Comparison of ENCODE assay signal across 18 cellular contexts in genomic region chr5:170746952-170747340, GRCh38. TPM values are rescaled to one million over a fixed set of nuclear protein-coding genes. Genes with fewer than 3 reads are reported as not detected.
"Had no signal": no experiment of that assay in that cellular context is flagged by ENCODE, and none has a peak within 500 bp of the region (broad histone marks: within the 10 kb centered on the region; RNA-seq: fewer than 3 reads in every experiment).

No MANE protein-coding gene starts in this region.

- ATAC-seq: activated naive CD4-positive, alpha-beta T cell treated with anti-CD3 and anti-CD28 coated beads, Interleukin-2, amount 50 U/mL, for 72 hours; activated T-cell treated with anti-CD3 and anti-CD28 coated beads, Interleukin-2, amount 50 U/mL, for 4 hours; upper lobe of right lung had no signal

- H3K36me3 Mint-ChIP-seq: activated naive CD4-positive, alpha-beta T cell treated with anti-CD3 and anti-CD28 coated beads, Interleukin-2, amount 50 U/mL, for 72 hours had no signal

- H3K4me3 Mint-ChIP-seq: activated CD4-positive, alpha-beta memory T cell treated with anti-CD3 and anti-CD28 coated beads, Interleukin-2, amount 10 ng/mL, durations not matched to agents 7 days and 5 days; activated T-cell treated with anti-CD3 and anti-CD28 coated beads, Interleukin-2, amount 50 U/mL, for 4 hours had no signal

- DNase-seq: activated CD4-positive, alpha-beta memory T cell treated with anti-CD3 and anti-CD28 coated beads, Interleukin-2, amount 10 ng/mL, durations not matched to agents 7 days and 5 days; activated CD4-positive, alpha-beta T cell treated with anti-CD3 and anti-CD28 coated beads for 1 hour; activated effector memory CD4-positive, alpha-beta T cell treated with anti-CD3 and anti-CD28 coated beads, Interleukin-2, amount 50 U/mL, for 16 hours; activated T-cell treated with anti-CD3 and anti-CD28 coated beads, Interleukin-2, amount 50 U/mL, for 4 hours; central memory CD4-positive, alpha-beta T cell; effector CD4-positive, alpha-beta T cell; foreskin melanocyte; stimulated activated CD4-positive, alpha-beta T cell treated with anti-CD3 and anti-CD28 coated beads, Interleukin-4, amount 100 ng/mL, for 4 hours; stimulated activated CD8-positive, alpha-beta memory T cell treated with anti-CD3 and anti-CD28 coated beads, Interleukin-4, amount 100 ng/mL, for 48 hours; stimulated activated naive CD4-positive, alpha-beta T cell treated with Interleukin-2 at 50 U/mL for 16 hours; T-helper 1 cell; upper lobe of right lung had no signal

- H3K9me3 ChIP-seq: suprapubic skin, upper lobe of right lung had no signal

- H3K9me3 Mint-ChIP-seq: activated CD4-positive, alpha-beta memory T cell treated with anti-CD3 and anti-CD28 coated beads, Interleukin-2, amount 10 ng/mL, durations not matched to agents 7 days and 5 days; activated naive CD4-positive, alpha-beta T cell treated with anti-CD3 and anti-CD28 coated beads, Interleukin-2, amount 50 U/mL, for 72 hours; activated T-cell treated with anti-CD3 and anti-CD28 coated beads, Interleukin-2, amount 50 U/mL, for 4 hours had no signal

- H3K36me3 ChIP-seq: suprapubic skin, upper lobe of right lung had no signal

- H3K27ac ChIP-seq: coronary artery, suprapubic skin, upper lobe of right lung had no signal

- H3K4me3 ChIP-seq: coronary artery, lung, skin epidermis, suprapubic skin, upper lobe of right lung had no signal

- H3K4me1 Mint-ChIP-seq: activated CD4-positive, alpha-beta memory T cell treated with anti-CD3 and anti-CD28 coated beads, Interleukin-2, amount 10 ng/mL, durations not matched to agents 7 days and 5 days had no signal

- H3K27ac Mint-ChIP-seq: activated CD4-positive, alpha-beta memory T cell treated with anti-CD3 and anti-CD28 coated beads, Interleukin-2, amount 10 ng/mL, durations not matched to agents 7 days and 5 days; activated naive CD4-positive, alpha-beta T cell treated with anti-CD3 and anti-CD28 coated beads, Interleukin-2, amount 50 U/mL, for 72 hours had no signal

RNA-seq across cellular contexts. Expression of gene GABRP, which starts 36.6 kb away (rescaled TPM):
- total RNA-seq: activated CD4-positive, alpha-beta memory T cell treated with anti-CD3 and anti-CD28 coated beads, Interleukin-2, amount 10 ng/mL, durations not matched to agents 7 days and 5 days; activated naive CD4-positive, alpha-beta T cell treated with anti-CD3 and anti-CD28 coated beads, Interleukin-2, amount 50 U/mL, for 72 hours; activated T-cell treated with anti-CD3 and anti-CD28 coated beads, Interleukin-2, amount 50 U/mL, for 4 hours; fibroblast of lung; upper lobe of right lung had no signal
- polyA plus RNA-seq: fibroblast of lung had no signal
